Comparison of ENCODE assay signal across 8 cellular contexts in genomic region chr1:183023146-183023600, GRCh38. TPM values are rescaled to one million over a fixed set of nuclear protein-coding genes. Genes with fewer than 3 reads are reported as not detected.
DNase-seq lines count a peak whose midpoint lies in the region; TF ChIP-seq lines count a peak whose summit lies in the region.

Gene LAMC1, plus strand, starts transcription at chr1:183023420. Its CDS starts 297 bp downstream, at chr1:183023717.

- H2BK5ac ChIP-seq in H9 (ENCODE audit: insufficient read length, low read length): peak within 1 kb of the TSS; percentile 2

- peak within 1 kb of the TSS; percentile 92 for H3K14ac ChIP-seq in H9 (ENCODE audit: insufficient read depth, low read length)

- peaks cover 23% of the 10 kb centered on the region for H3K23me2 ChIP-seq in H9 (ENCODE audit: insufficient read length, low read depth, low read length, poor library complexity, severe bottlenecking)

- H3K27me3 Mint-ChIP-seq in H9 (ENCODE audit: low read depth): peaks cover 6% of the 10 kb centered on the region

- H2BK120ac ChIP-seq in H9 (ENCODE audit: low read depth, low read length, poor library complexity, severe bottlenecking): no peak within 1 kb of the TSS

- no peaks in the 10 kb centered on the region for H3K9me3 ChIP-seq in H9 (ENCODE audit: control insufficient read depth, low read depth, low read length)

- H3K27me3 ChIP-seq in H9 (ENCODE audit: insufficient read depth, low read length): no peaks in the 10 kb centered on the region
- H3K27me3 ChIP-seq in layer of hippocampus (ENCODE audit: control insufficient read depth, insufficient read depth, low read length): no peaks in the 10 kb centered on the region

- H4K5ac ChIP-seq in H9 (ENCODE audit: insufficient read length, low read depth, low read length): peak within 1 kb of the TSS; percentile 20

- DNase-seq in SKM-1 treated with dmso at 0.1 percent for 144 hours (lab: John Stamatoyannopoulos, UW; ENCODE audit: unreplicated experiment) (peak; percentile 67), SKM-1 (lab: John Stamatoyannopoulos, UW; ENCODE audit: unreplicated experiment) (no peak), H9 (peak; percentile 93), LHCN-M2 (ENCODE audit: low read depth) (peak; percentile 89), SW 1271 (lab: John Stamatoyannopoulos, UW) (peak; percentile 32 to 64), dedifferentiated amniotic fluid mesenchymal stem cell (ENCODE audit: extremely low spot score) (peak; percentile 67)
- peak; percentile 3 for DNase-seq in stimulated activated CD4-positive, alpha-beta T cell treated with anti-CD3 and anti-CD28 coated beads, Interleukin-4, amount 100 ng/mL, for 24 hours

- H3K4me1 Mint-ChIP-seq in H9: peaks cover 51 to 54% of the 10 kb centered on the region in 2 experiments

- peak within 1 kb of the TSS; percentile 70 for H3K9ac ChIP-seq in H9 (ENCODE audit: extremely low read depth, insufficient read length, low read length)

- H3K27ac ChIP-seq in H9 (ENCODE audit: insufficient read length, low read depth, low read length) (peak within 1 kb of the TSS; percentile 75), layer of hippocampus (ENCODE audit: low read depth, low read length) (peak within 1 kb of the TSS; percentile 95)

- no peak within 1 kb of the TSS for H2BK20ac ChIP-seq in H9 (ENCODE audit: low read depth, low read length, poor library complexity, severe bottlenecking)

- no peak within 1 kb of the TSS for H4K8ac ChIP-seq in H9 (replicated peaks; ENCODE audit: insufficient read length, low read depth, low read length)

- H3K36me3 Mint-ChIP-seq in H9 (ENCODE audit: insufficient read depth in 1 of 3, low read depth in 3 of 3): no peaks in the 10 kb centered on the region; a peak in 2 of 7 replicates

- H3T11ph ChIP-seq in H9 (ENCODE audit: low read length): no peak within 1 kb of the TSS

- no peak within 1 kb of the TSS for H2BK12ac ChIP-seq in H9 (ENCODE audit: insufficient read length, low read depth, low read length)

- no peak within 1 kb of the TSS for H3K23ac ChIP-seq in H9 (ENCODE audit: insufficient read length, low read depth, low read length)

- H3K79me2 ChIP-seq in H9 (ENCODE audit: insufficient read depth, low read length): peaks cover 2% of the 10 kb centered on the region; the same call in 1 of the 2 replicates

- peak within 1 kb of the TSS; percentile 95 for H3K4me2 ChIP-seq in H9 (ENCODE audit: insufficient read depth, insufficient read length, low read length)

- no peak within 1 kb of the TSS for H2AK5ac ChIP-seq in H9 (ENCODE audit: insufficient read length, low read length)

- H3K4me1 ChIP-seq in H9 (ENCODE audit: insufficient read depth, low read length): peaks cover 7% of the 10 kb centered on the region

- no peak within 1 kb of the TSS for H3K4ac ChIP-seq in H9 (ENCODE audit: low read depth, low read length)

- no peak; the same call in 2 of the 3 replicates for TF ChIP-seq CTCF in H9 (conservative IDR thresholded peaks at IDR 0.05)

- no CpG with 5 or more reads among the region's 65 CpGs for WGBS in H9 (ENCODE audit: extremely low coverage, insufficient read length, low lambda C conversion rate)

- H3K18ac ChIP-seq in H9 (ENCODE audit: insufficient read length, low read depth, low read length): peak within 1 kb of the TSS; percentile 99

- H4K91ac ChIP-seq in H9 (ENCODE audit: insufficient read length, low read depth, low read length): no peak within 1 kb of the TSS

- H2AFZ ChIP-seq in H9 (ENCODE audit: low read length): no peak within 1 kb of the TSS

- no peak within 1 kb of the TSS; the same call in 1 of the 2 replicates for H2BK15ac ChIP-seq in H9 (ENCODE audit: low read depth, low read length)

- H4K20me1 ChIP-seq in H9 (ENCODE audit: control insufficient read depth, insufficient read depth, insufficient read length): no peaks in the 10 kb centered on the region

- H3K79me1 ChIP-seq in H9 (ENCODE audit: insufficient read depth, low read depth, low read length, poor library complexity, severe bottlenecking): no peaks in the 10 kb centered on the region

- peak within 1 kb of the TSS; percentile 93 to 99 (median 97) for H3K27ac Mint-ChIP-seq in H9

- H3K56ac ChIP-seq in H9 (ENCODE audit: insufficient read length, low read depth, low read length): peak within 1 kb of the TSS; percentile 34

- peak within 1 kb of the TSS; percentile 85 to 88 for H3K4me3 Mint-ChIP-seq in H9

- no peaks in the 10 kb centered on the region for H3K9me3 Mint-ChIP-seq in H9

RNA-seq across cellular contexts. Expression of gene LAMC1, which starts in this region (rescaled TPM):
- 96.2 and 110 TPM in 2 replicates for total RNA-seq in H9 (2021)
- total RNA-seq in LHCN-M2 (2014; rRNA removed): 316 and 383 TPM in 2 replicates
- polyA plus RNA-seq in LHCN-M2 (2012): 102 TPM
